1 cellular context compared by ENCODE assay signal in the genomic region with DNA sequence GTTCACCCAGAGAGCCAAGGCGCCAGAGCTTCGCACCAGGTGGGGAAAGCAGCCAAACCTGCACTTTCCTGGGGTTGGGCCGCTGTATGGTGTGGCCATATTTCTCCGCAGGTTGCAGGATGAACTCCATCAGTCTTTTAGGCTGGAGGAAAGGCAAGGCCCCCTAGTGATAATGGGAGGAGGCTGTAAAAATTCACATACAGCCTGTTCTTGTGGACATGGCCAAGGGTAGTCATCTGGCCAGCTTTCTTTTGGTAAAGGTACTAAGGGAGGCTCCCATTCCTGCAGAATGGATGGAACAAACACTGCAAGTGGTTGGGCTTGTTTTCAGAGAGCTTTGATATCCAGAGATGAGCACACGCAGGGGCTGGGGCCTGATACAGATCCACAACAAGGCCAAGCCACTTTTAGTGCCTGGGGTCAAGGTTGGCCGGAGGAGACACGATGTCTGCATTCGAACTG.
TF ChIP-seq lines count a peak whose summit lies in the region.

No MANE protein-coding gene starts in this region.

TF ChIP-seq in HepG2, 621 proteins besides CTCF, POLR2A, EP300 and RAD21 (continues in another document):
- TF ChIP-seq ZNF562 (CRISPR knock-in tag; IDR thresholded peaks at IDR 0.05; ENCODE audit: borderline replicate concordance) (no peak), ESRRA (CRISPR knock-in tag; IDR thresholded peaks at IDR 0.05; ENCODE audit: low read depth) (no peak), RCOR2 (CRISPR knock-in tag; IDR thresholded peaks at IDR 0.05) (peak; percentile 14; the same call in 1 of the 2 replicates), MTA1 (CRISPR knock-in tag; IDR thresholded peaks at IDR 0.05; ENCODE audit: borderline replicate concordance) (no peak), DNMT1 (CRISPR knock-in tag; IDR thresholded peaks at IDR 0.05) (no peak), ZBTB38 (CRISPR knock-in tag; IDR thresholded peaks at IDR 0.05) (no peak), ZNF20 (CRISPR knock-in tag; IDR thresholded peaks at IDR 0.05) (no peak), CCDC6 (CRISPR knock-in tag; IDR thresholded peaks at IDR 0.05) (0 out of 2 replicates have a peak, but pooled peaks have one; percentile 35), TOE1 (CRISPR knock-in tag; IDR thresholded peaks at IDR 0.05) (no peak), STAG1 (CRISPR knock-in tag; IDR thresholded peaks at IDR 0.05) (peak; percentile 25; the same call in 1 of the 2 replicates), TOPORS (CRISPR knock-in tag; IDR thresholded peaks at IDR 0.05) (no peak), CREM (IDR thresholded peaks at IDR 0.05) (no peak), CREM (CRISPR knock-in tag; IDR thresholded peaks at IDR 0.05) (no peak), SAP130 (CRISPR knock-in tag; IDR thresholded peaks at IDR 0.05; ENCODE audit: low read depth) (peak; percentile 13; the same call in 1 of the 2 replicates), SNAPC2 (CRISPR knock-in tag; IDR thresholded peaks at IDR 0.05) (no peak), ZNF33B (CRISPR knock-in tag; IDR thresholded peaks at IDR 0.05) (no peak), PCBP1 (IDR thresholded peaks at IDR 0.05; ENCODE audit: borderline replicate concordance, low read depth, low read length) (no peak), THYN1 (CRISPR knock-in tag; IDR thresholded peaks at IDR 0.05; ENCODE audit: borderline replicate concordance, low read depth) (no peak), MYNN (CRISPR knock-in tag; IDR thresholded peaks at IDR 0.05; ENCODE audit: low read depth) (no peak), REL (CRISPR knock-in tag; conservative IDR thresholded peaks at IDR 0.05) (no peak), ZNF451 (CRISPR knock-in tag; IDR thresholded peaks at IDR 0.05) (no peak), SALL1 (CRISPR knock-in tag; IDR thresholded peaks at IDR 0.05) (peak; percentile 68), FOSL1 (CRISPR knock-in tag; IDR thresholded peaks at IDR 0.05; ENCODE audit: borderline replicate concordance) (peak; percentile 27; the same call in 1 of the 2 replicates), ZNF567 (CRISPR knock-in tag; IDR thresholded peaks at IDR 0.05; ENCODE audit: borderline replicate concordance) (no peak), BRD4 (CRISPR knock-in tag; IDR thresholded peaks at IDR 0.05) (no peak), KLF12 (CRISPR knock-in tag; IDR thresholded peaks at IDR 0.05; ENCODE audit: borderline replicate concordance) (no peak), DR1 (CRISPR knock-in tag; IDR thresholded peaks at IDR 0.05) (no peak), ZNF432 (CRISPR knock-in tag; IDR thresholded peaks at IDR 0.05; ENCODE audit: borderline replicate concordance) (no peak), TBL1XR1 (IDR thresholded peaks at IDR 0.05; ENCODE audit: borderline replicate concordance, low read length, partially characterized antibody) (no peak), ZFP1 (CRISPR knock-in tag; IDR thresholded peaks at IDR 0.05) (no peak), TARDBP (CRISPR knock-in tag; IDR thresholded peaks at IDR 0.05) (peak; percentile 43; the same call in 1 of the 2 replicates), ZNF143 (CRISPR knock-in tag; IDR thresholded peaks at IDR 0.05) (0 out of 2 replicates have a peak, but pooled peaks have one; percentile 34), ZNF737 (CRISPR knock-in tag; IDR thresholded peaks at IDR 0.05; ENCODE audit: borderline replicate concordance) (no peak), ZMYM3 (CRISPR knock-in tag; IDR thresholded peaks at IDR 0.05) (0 out of 2 replicates have a peak, but pooled peaks have one; percentile 27), ZNF672 (CRISPR knock-in tag; IDR thresholded peaks at IDR 0.05) (no peak), ZKSCAN1 (IDR thresholded peaks at IDR 0.05; ENCODE audit: low read length) (no peak)
- TF ChIP-seq, protein P1, sequence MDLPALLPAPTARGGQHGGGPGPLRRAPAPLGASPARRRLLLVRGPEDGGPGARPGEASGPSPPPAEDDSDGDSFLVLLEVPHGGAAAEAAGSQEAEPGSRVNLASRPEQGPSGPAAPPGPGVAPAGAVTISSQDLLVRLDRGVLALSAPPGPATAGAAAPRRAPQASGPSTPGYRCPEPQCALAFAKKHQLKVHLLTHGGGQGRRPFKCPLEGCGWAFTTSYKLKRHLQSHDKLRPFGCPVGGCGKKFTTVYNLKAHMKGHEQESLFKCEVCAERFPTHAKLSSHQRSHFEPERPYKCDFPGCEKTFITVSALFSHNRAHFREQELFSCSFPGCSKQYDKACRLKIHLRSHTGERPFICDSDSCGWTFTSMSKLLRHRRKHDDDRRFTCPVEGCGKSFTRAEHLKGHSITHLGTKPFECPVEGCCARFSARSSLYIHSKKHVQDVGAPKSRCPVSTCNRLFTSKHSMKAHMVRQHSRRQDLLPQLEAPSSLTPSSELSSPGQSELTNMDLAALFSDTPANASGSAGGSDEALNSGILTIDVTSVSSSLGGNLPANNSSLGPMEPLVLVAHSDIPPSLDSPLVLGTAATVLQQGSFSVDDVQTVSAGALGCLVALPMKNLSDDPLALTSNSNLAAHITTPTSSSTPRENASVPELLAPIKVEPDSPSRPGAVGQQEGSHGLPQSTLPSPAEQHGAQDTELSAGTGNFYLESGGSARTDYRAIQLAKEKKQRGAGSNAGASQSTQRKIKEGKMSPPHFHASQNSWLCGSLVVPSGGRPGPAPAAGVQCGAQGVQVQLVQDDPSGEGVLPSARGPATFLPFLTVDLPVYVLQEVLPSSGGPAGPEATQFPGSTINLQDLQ (CRISPR knock-in tag; IDR thresholded peaks at IDR 0.05): no peak
- TF ChIP-seq, protein P2, sequence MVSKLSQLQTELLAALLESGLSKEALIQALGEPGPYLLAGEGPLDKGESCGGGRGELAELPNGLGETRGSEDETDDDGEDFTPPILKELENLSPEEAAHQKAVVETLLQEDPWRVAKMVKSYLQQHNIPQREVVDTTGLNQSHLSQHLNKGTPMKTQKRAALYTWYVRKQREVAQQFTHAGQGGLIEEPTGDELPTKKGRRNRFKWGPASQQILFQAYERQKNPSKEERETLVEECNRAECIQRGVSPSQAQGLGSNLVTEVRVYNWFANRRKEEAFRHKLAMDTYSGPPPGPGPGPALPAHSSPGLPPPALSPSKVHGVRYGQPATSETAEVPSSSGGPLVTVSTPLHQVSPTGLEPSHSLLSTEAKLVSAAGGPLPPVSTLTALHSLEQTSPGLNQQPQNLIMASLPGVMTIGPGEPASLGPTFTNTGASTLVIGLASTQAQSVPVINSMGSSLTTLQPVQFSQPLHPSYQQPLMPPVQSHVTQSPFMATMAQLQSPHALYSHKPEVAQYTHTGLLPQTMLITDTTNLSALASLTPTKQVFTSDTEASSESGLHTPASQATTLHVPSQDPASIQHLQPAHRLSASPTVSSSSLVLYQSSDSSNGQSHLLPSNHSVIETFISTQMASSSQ (IDR thresholded peaks at IDR 0.05; ENCODE audit: low read depth): no peak
- TF ChIP-seq, protein P2 (CRISPR knock-in tag; IDR thresholded peaks at IDR 0.05; ENCODE audit: borderline replicate concordance): 0 out of 2 replicates have a peak, but pooled peaks have one; percentile 32
- TF ChIP-seq, protein P3, sequence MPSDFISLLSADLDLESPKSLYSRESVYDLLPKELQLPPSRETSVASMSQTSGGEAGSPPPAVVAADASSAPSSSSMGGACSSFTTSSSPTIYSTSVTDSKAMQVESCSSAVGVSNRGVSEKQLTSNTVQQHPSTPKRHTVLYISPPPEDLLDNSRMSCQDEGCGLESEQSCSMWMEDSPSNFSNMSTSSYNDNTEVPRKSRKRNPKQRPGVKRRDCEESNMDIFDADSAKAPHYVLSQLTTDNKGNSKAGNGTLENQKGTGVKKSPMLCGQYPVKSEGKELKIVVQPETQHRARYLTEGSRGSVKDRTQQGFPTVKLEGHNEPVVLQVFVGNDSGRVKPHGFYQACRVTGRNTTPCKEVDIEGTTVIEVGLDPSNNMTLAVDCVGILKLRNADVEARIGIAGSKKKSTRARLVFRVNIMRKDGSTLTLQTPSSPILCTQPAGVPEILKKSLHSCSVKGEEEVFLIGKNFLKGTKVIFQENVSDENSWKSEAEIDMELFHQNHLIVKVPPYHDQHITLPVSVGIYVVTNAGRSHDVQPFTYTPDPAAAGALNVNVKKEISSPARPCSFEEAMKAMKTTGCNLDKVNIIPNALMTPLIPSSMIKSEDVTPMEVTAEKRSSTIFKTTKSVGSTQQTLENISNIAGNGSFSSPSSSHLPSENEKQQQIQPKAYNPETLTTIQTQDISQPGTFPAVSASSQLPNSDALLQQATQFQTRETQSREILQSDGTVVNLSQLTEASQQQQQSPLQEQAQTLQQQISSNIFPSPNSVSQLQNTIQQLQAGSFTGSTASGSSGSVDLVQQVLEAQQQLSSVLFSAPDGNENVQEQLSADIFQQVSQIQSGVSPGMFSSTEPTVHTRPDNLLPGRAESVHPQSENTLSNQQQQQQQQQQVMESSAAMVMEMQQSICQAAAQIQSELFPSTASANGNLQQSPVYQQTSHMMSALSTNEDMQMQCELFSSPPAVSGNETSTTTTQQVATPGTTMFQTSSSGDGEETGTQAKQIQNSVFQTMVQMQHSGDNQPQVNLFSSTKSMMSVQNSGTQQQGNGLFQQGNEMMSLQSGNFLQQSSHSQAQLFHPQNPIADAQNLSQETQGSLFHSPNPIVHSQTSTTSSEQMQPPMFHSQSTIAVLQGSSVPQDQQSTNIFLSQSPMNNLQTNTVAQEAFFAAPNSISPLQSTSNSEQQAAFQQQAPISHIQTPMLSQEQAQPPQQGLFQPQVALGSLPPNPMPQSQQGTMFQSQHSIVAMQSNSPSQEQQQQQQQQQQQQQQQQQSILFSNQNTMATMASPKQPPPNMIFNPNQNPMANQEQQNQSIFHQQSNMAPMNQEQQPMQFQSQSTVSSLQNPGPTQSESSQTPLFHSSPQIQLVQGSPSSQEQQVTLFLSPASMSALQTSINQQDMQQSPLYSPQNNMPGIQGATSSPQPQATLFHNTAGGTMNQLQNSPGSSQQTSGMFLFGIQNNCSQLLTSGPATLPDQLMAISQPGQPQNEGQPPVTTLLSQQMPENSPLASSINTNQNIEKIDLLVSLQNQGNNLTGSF (CRISPR knock-in tag; IDR thresholded peaks at IDR 0.05): no peak
- TF ChIP-seq, protein P4, sequence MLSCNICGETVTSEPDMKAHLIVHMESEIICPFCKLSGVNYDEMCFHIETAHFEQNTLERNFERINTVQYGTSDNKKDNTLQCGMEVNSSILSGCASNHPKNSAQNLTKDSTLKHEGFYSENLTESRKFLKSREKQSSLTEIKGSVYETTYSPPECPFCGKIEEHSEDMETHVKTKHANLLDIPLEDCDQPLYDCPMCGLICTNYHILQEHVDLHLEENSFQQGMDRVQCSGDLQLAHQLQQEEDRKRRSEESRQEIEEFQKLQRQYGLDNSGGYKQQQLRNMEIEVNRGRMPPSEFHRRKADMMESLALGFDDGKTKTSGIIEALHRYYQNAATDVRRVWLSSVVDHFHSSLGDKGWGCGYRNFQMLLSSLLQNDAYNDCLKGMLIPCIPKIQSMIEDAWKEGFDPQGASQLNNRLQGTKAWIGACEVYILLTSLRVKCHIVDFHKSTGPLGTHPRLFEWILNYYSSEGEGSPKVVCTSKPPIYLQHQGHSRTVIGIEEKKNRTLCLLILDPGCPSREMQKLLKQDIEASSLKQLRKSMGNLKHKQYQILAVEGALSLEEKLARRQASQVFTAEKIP (CRISPR knock-in tag; IDR thresholded peaks at IDR 0.05; ENCODE audit: borderline replicate concordance): no peak
- TF ChIP-seq, protein P5, sequence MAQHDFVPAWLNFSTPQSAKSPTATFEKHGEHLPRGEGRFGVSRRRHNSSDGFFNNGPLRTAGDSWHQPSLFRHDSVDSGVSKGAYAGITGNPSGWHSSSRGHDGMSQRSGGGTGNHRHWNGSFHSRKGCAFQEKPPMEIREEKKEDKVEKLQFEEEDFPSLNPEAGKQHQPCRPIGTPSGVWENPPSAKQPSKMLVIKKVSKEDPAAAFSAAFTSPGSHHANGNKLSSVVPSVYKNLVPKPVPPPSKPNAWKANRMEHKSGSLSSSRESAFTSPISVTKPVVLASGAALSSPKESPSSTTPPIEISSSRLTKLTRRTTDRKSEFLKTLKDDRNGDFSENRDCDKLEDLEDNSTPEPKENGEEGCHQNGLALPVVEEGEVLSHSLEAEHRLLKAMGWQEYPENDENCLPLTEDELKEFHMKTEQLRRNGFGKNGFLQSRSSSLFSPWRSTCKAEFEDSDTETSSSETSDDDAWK (CRISPR knock-in tag; IDR thresholded peaks at IDR 0.05): no peak
- TF ChIP-seq, protein P6, sequence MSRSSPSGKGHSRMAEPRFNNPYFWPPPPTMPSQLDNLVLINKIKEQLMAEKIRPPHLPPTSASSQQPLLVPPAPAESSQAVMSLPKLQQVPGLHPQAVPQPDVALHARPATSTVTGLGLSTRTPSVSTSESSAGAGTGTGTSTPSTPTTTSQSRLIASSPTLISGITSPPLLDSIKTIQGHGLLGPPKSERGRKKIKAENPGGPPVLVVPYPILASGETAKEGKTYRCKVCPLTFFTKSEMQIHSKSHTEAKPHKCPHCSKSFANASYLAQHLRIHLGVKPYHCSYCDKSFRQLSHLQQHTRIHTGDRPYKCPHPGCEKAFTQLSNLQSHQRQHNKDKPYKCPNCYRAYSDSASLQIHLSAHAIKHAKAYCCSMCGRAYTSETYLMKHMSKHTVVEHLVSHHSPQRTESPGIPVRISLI (CRISPR knock-in tag; IDR thresholded peaks at IDR 0.05; ENCODE audit: borderline replicate concordance): no peak
- TF ChIP-seq, protein P7, sequence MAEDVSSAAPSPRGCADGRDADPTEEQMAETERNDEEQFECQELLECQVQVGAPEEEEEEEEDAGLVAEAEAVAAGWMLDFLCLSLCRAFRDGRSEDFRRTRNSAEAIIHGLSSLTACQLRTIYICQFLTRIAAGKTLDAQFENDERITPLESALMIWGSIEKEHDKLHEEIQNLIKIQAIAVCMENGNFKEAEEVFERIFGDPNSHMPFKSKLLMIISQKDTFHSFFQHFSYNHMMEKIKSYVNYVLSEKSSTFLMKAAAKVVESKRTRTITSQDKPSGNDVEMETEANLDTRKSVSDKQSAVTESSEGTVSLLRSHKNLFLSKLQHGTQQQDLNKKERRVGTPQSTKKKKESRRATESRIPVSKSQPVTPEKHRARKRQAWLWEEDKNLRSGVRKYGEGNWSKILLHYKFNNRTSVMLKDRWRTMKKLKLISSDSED (CRISPR knock-in tag; IDR thresholded peaks at IDR 0.05): no peak
- TF ChIP-seq, protein P8, sequence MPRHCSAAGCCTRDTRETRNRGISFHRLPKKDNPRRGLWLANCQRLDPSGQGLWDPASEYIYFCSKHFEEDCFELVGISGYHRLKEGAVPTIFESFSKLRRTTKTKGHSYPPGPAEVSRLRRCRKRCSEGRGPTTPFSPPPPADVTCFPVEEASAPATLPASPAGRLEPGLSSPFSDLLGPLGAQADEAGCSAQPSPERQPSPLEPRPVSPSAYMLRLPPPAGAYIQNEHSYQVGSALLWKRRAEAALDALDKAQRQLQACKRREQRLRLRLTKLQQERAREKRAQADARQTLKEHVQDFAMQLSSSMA (CRISPR knock-in tag; IDR thresholded peaks at IDR 0.05): no peak
